ENCODE assay signal across 8 cellular contexts in genomic region chr3:123884258-123884831, GRCh38. TPM values are rescaled to one million over a fixed set of nuclear protein-coding genes. Genes with fewer than 3 reads are reported as not detected.
DNase-seq lines count a peak whose midpoint lies in the region; ATAC-seq and TF ChIP-seq lines count a peak whose summit lies in the region.

MYLK (minus strand) TSS chr3:123884332; CDS start chr3:123793841, 90,491 bp downstream.

- no peaks in the 10 kb centered on the region for H3K9me3 Mint-ChIP-seq in activated naive CD4-positive, alpha-beta T cell treated with anti-CD3 and anti-CD28 coated beads for 36 hours
- H3K9me3 Mint-ChIP-seq in activated naive CD4-positive, alpha-beta T cell treated with anti-CD3 and anti-CD28 coated beads, Interleukin-2, amount 10 ng/mL, durations not matched to agents 7 days and 5 days, result no peaks in the 10 kb centered on the region

- intact Hi-C loops in activated naive CD4-positive, alpha-beta T cell treated with anti-CD3 and anti-CD28 coated beads for 36 hours (cut with micrococcal nuclease), result loop anchor here (1.0 to 2.0 kb wide), 2 partner anchors 77 to 194 kb away; partner anchors contain the start of gene CCDC14
- intact Hi-C loops in head of caudate nucleus (cut with DNase I), result no loop called here

- CTCF ChIA-PET in activated naive CD4-positive, alpha-beta T cell treated with anti-CD3 and anti-CD28 coated beads for 36 hours (lab: Charles Lee), result no interaction called here
- CTCF ChIA-PET in activated naive CD4-positive, alpha-beta T cell treated with anti-CD3 and anti-CD28 coated beads, Interleukin-2, amount 10 ng/mL, durations not matched to agents 7 days and 5 days (lab: Charles Lee), result interaction anchor here (1.5 kb wide), 1 partner anchor 12 kb away, joined by 3 read pairs; no protein-coding TSS in a partner anchor

- TF ChIP-seq CTCF in omental fat pad (IDR thresholded peaks at IDR 0.05), result no peak

- H3K4me3 Mint-ChIP-seq in activated naive CD4-positive, alpha-beta T cell treated with anti-CD3 and anti-CD28 coated beads for 36 hours, result peak within 1 kb of the TSS; percentile 67
- peak within 1 kb of the TSS; percentile 64 for H3K4me3 Mint-ChIP-seq in activated naive CD4-positive, alpha-beta T cell treated with anti-CD3 and anti-CD28 coated beads, Interleukin-2, amount 10 ng/mL, durations not matched to agents 7 days and 5 days

- peaks cover 11% of the 10 kb centered on the region for H3K4me1 Mint-ChIP-seq in activated naive CD4-positive, alpha-beta T cell treated with anti-CD3 and anti-CD28 coated beads for 36 hours (ENCODE audit: low read depth)
- H3K4me1 Mint-ChIP-seq in activated naive CD4-positive, alpha-beta T cell treated with anti-CD3 and anti-CD28 coated beads, Interleukin-2, amount 10 ng/mL, durations not matched to agents 7 days and 5 days, result peaks cover 21% of the 10 kb centered on the region

- peaks cover 57% of the 10 kb centered on the region for H3K27me3 Mint-ChIP-seq in activated naive CD4-positive, alpha-beta T cell treated with anti-CD3 and anti-CD28 coated beads for 36 hours (ENCODE audit: low read depth)
- peaks cover 73% of the 10 kb centered on the region for H3K27me3 Mint-ChIP-seq in activated naive CD4-positive, alpha-beta T cell treated with anti-CD3 and anti-CD28 coated beads, Interleukin-2, amount 10 ng/mL, durations not matched to agents 7 days and 5 days

- peak; percentile 53 for DNase-seq in activated naive CD4-positive, alpha-beta T cell treated with anti-CD3 and anti-CD28 coated beads for 36 hours
- no peak for DNase-seq in activated naive CD4-positive, alpha-beta T cell (lab: John Stamatoyannopoulos, UW)
- peak; percentile 80 to 92 for DNase-seq in NCI-H524 (lab: John Stamatoyannopoulos, UW)
- DNase-seq in activated naive CD4-positive, alpha-beta T cell treated with anti-CD3 and anti-CD28 coated beads, Interleukin-2, amount 10 ng/mL, durations not matched to agents 7 days and 5 days, result peak; percentile 80
- peak in 26 of 42 donors; percentile 5 to 46 (median 17) for DNase-seq in head of caudate nucleus
- peak; percentile 50 for DNase-seq in omental fat pad (ENCODE audit: low spot score)
- DNase-seq in central memory CD4-positive, alpha-beta T cell, result no peak

- peak; percentile 67 for ATAC-seq in HG03175 (IDR thresholded peaks at IDR 0.05; ENCODE audit: unreplicated experiment)
- peak; percentile 98 for ATAC-seq in omental fat pad (ENCODE audit: low FRiP score)

- H3K36me3 Mint-ChIP-seq in activated naive CD4-positive, alpha-beta T cell treated with anti-CD3 and anti-CD28 coated beads for 36 hours (ENCODE audit: low read depth), result no peaks in the 10 kb centered on the region
- no peaks in the 10 kb centered on the region for H3K36me3 Mint-ChIP-seq in activated naive CD4-positive, alpha-beta T cell treated with anti-CD3 and anti-CD28 coated beads, Interleukin-2, amount 10 ng/mL, durations not matched to agents 7 days and 5 days

- no peak within 1 kb of the TSS for H3K27ac Mint-ChIP-seq in activated naive CD4-positive, alpha-beta T cell treated with anti-CD3 and anti-CD28 coated beads for 36 hours
- H3K27ac Mint-ChIP-seq in activated naive CD4-positive, alpha-beta T cell treated with anti-CD3 and anti-CD28 coated beads, Interleukin-2, amount 10 ng/mL, durations not matched to agents 7 days and 5 days, result no peak within 1 kb of the TSS

RNA-seq across cellular contexts. Expression of gene MYLK, which starts in this region (rescaled TPM):
- total RNA-seq in activated naive CD4-positive, alpha-beta T cell treated with anti-CD3 and anti-CD28 coated beads for 36 hours, result not detected
- 100 to 1,000 TPM in 1 of 4 donors, 10 to 100 TPM in 3; 26.8 to 188 (median 56.9) TPM for total RNA-seq in omental fat pad

Comparison
In these comparisons a context has a peak if more than half of its experiments do, and no peak if none do; other contexts are left out.
1. RNA of gene MYLK (total RNA-seq): 26.8 to 188 TPM in omental fat pad; not detected in activated naive CD4-positive, alpha-beta T cell treated with anti-CD3 and anti-CD28 coated beads for 36 hours; every median in the first group is over 10 times any median in the second.
2. DNase-seq: peak in NCI-H524 (2 of 2), activated naive CD4-positive, alpha-beta T cell treated with anti-CD3 and anti-CD28 coated beads, Interleukin-2, amount 10 ng/mL, durations not matched to agents 7 days and 5 days (single experiment), head of caudate nucleus (26 of 42) and omental fat pad (single experiment); none in activated naive CD4-positive, alpha-beta T cell (0 of 4) and central memory CD4-positive, alpha-beta T cell (single experiment).
3. Peak in DNase-seq in activated naive CD4-positive, alpha-beta T cell treated with anti-CD3 and anti-CD28 coated beads for 36 hours; RNA of the gene not detected or under 1 TPM.